ENCODE assay signal across 11 cellular contexts in the genomic region with DNA sequence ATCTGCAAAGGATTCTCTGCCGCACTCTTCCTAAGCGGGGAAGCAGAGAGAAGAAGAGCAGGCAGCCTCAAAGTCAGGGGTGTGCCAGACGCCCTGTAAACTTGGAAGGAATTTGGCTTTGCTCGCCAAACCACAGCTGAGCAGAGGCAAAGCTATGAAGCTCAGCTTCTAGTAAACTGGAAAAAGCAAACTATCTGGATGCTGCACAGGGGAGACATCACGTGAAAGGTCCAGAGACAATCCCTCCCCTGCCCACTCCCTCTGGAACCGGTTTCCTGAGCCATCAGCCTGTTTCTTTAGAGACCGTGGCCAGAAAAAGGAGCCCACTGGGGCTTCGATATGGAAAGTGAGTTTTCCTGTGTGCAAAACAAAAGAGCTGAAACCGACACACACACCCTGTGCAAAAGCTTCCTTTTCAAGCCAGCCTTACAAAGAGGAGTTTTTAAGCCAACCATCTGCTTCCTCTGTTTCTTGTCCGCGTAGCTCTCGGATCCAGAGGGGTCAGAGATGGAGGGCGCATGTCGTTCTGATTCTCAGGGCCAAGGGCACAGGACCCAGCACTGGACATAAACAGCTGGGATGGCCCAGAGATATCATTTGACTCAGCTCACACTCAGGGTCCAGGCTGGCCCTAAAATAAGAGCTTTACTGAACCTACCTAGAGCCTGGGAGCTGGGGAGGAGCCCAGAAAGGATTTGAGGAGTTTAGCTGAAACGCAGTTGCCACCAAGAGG. TPM values are rescaled to one million over a fixed set of nuclear protein-coding genes. Genes with fewer than 3 reads are reported as not detected.
DNase-seq lines count a peak whose midpoint lies in the region; ATAC-seq and TF ChIP-seq lines count a peak whose summit lies in the region.
"Had no signal": no experiment of that assay in that cellular context is flagged by ENCODE, and none has a peak within 500 bp of the region (broad histone marks: within the 10 kb centered on the region; RNA-seq: fewer than 3 reads in every experiment).

No MANE protein-coding gene starts in this region.

- POLR2A ChIA-PET in CD8-positive, alpha-beta T cell (lab: Charles Lee) = interaction anchor here (0.6 to 1.1 kb wide), 3 partner anchors 16 to 21 kb away, joined by 3 to 5 read pairs (median 5); no protein-coding TSS in a partner anchor

- H3K27ac ChIP-seq in CD8-positive, alpha-beta T cell (ENCODE audit: low read depth, low read length) = peak overlapping the region; percentile 3
- H3K27ac ChIP-seq in left ventricle myocardium inferior (replicated peaks) (peak overlapping the region; percentile 77), sigmoid colon (peak overlapping the region; percentile 78 to 93 (median 82))

- peak; percentile 46 for ATAC-seq in CD8-positive, alpha-beta T cell
- ATAC-seq in GM19455 (IDR thresholded peaks at IDR 0.05; ENCODE audit: unreplicated experiment) = no peak
- no peak for ATAC-seq in GM19328 (IDR thresholded peaks at IDR 0.05; ENCODE audit: unreplicated experiment)
- no peak for ATAC-seq in activated T-cell treated with anti-CD3 and anti-CD28 coated beads, Interleukin-2, amount 50 U/mL, for 72 hours (replicated peaks in 1 of 2)

- H3K9me3 ChIP-seq in CD8-positive, alpha-beta T cell (ENCODE audit: low read length) = no peaks in the 10 kb centered on the region
- H3K9me3 ChIP-seq in left ventricle myocardium inferior (replicated peaks) (no peaks in the 10 kb centered on the region), sigmoid colon (no peaks in the 10 kb centered on the region)

- no peaks in the 10 kb centered on the region for H3K27me3 ChIP-seq in CD8-positive, alpha-beta T cell (ENCODE audit: insufficient read depth, low read length)
- no peaks in the 10 kb centered on the region for H3K27me3 ChIP-seq in left ventricle myocardium inferior (ENCODE audit: low read depth)
- H3K27me3 ChIP-seq in sigmoid colon = no peaks in the 10 kb centered on the region

- H3K4me1 Mint-ChIP-seq in CD8-positive, alpha-beta T cell (ENCODE audit: low read depth) = no peaks in the 10 kb centered on the region
- peaks cover under 1% of the 10 kb centered on the region for H3K4me1 Mint-ChIP-seq in activated T-cell treated with anti-CD3 and anti-CD28 coated beads, Interleukin-2, amount 50 U/mL, for 72 hours (ENCODE audit: low read depth)

- H3K36me3 Mint-ChIP-seq in CD8-positive, alpha-beta T cell = peaks cover 5% of the 10 kb centered on the region
- H3K36me3 Mint-ChIP-seq in activated T-cell treated with anti-CD3 and anti-CD28 coated beads, Interleukin-2, amount 50 U/mL, for 72 hours (ENCODE audit: insufficient read depth in 2 of 2) = peaks cover 5 to 9% of the 10 kb centered on the region in 2 donors

- peaks cover 18% of the 10 kb centered on the region for H3K4me1 ChIP-seq in CD8-positive, alpha-beta T cell (ENCODE audit: insufficient read depth, low read length)
- H3K4me1 ChIP-seq in left ventricle myocardium inferior = peaks cover 51% of the 10 kb centered on the region
- peaks cover 0 to 55% (median 52%) of the 10 kb centered on the region in 4 donors for H3K4me1 ChIP-seq in sigmoid colon

- no peaks in the 10 kb centered on the region for H3K9me3 Mint-ChIP-seq in CD8-positive, alpha-beta T cell
- peaks cover 2 to 4% of the 10 kb centered on the region in 2 donors for H3K9me3 Mint-ChIP-seq in activated T-cell treated with anti-CD3 and anti-CD28 coated beads, Interleukin-2, amount 50 U/mL, for 72 hours

- peak in 1 of 4 donors; percentile 90 for TF ChIP-seq EP300 in sigmoid colon (IDR thresholded peaks at IDR 0.05)

- in situ Hi-C loops in astrocyte of the cerebellum (cut with HindIII; ENCODE audit: low sequenced_read_pairs) = loop anchor here (5.0 kb wide), 2 partner anchors 61 to 64 kb away; no protein-coding TSS in a partner anchor

- H3K4me3 Mint-ChIP-seq in CD8-positive, alpha-beta T cell = no peak overlapping the region
- no peak overlapping the region for H3K4me3 Mint-ChIP-seq in activated T-cell treated with anti-CD3 and anti-CD28 coated beads, Interleukin-2, amount 50 U/mL, for 72 hours
- H3K4me3 Mint-ChIP-seq: naive B cell had no signal

- CTCF ChIA-PET in CD8-positive, alpha-beta T cell (lab: Charles Lee) = interaction anchor here (0.9 to 1.7 kb wide), 3 partner anchors 19 to 346 kb away, joined by 3 to 5 read pairs (median 3); no protein-coding TSS in a partner anchor

- intact Hi-C loops in CD8-positive, alpha-beta T cell (cut with DNase I, micrococcal nuclease) = no loop called here
- intact Hi-C loops in left ventricle myocardium inferior (cut with micrococcal nuclease) (no loop called here), sigmoid colon (cut with DNase I) (loop anchor here (5.0 kb wide), 2 partner anchors 59 to 151 kb away; partner anchors contain the start of genes DNAAF5, PDGFA and PRKAR1B)

- TF ChIP-seq CTCF in CD8-positive, alpha-beta T cell (IDR thresholded peaks at IDR 0.05) = no peak
- TF ChIP-seq CTCF in astrocyte of the cerebellum (IDR thresholded peaks at IDR 0.05; ENCODE audit: low read depth, low read length, missing control alignments) (no peak), left ventricle myocardium inferior (IDR thresholded peaks at IDR 0.05; ENCODE audit: borderline replicate concordance) (no peak), sigmoid colon (IDR thresholded peaks at IDR 0.05) (no peak)

- TF ChIP-seq POLR2A in sigmoid colon (IDR thresholded peaks at IDR 0.05) = no peak

- no peak for DNase-seq in CD8-positive, alpha-beta T cell
- DNase-seq in astrocyte of the cerebellum (ENCODE audit: low read depth) (peak; percentile 86), left ventricle myocardium inferior (no peak), sigmoid colon (peak; percentile 89), NCI-H1105 treated with DMSO at 0.1 percent for 48 hours (lab: John Stamatoyannopoulos, UW) (no peak)
- no peak for DNase-seq in activated T-cell treated with anti-CD3 and anti-CD28 coated beads, Interleukin-2, amount 50 U/mL, for 72 hours
- DNase-seq: DND-41, naive B cell, NCI-H446 had no signal

- H3K36me3 ChIP-seq in CD8-positive, alpha-beta T cell (ENCODE audit: insufficient read depth, low read length) = no peaks in the 10 kb centered on the region
- H3K36me3 ChIP-seq in left ventricle myocardium inferior = no peaks in the 10 kb centered on the region
- H3K36me3 ChIP-seq in sigmoid colon = no peaks in the 10 kb centered on the region

- no peak overlapping the region for H3K27ac Mint-ChIP-seq in CD8-positive, alpha-beta T cell
- H3K27ac Mint-ChIP-seq in activated T-cell treated with anti-CD3 and anti-CD28 coated beads, Interleukin-2, amount 50 U/mL, for 72 hours = no peak overlapping the region

- H3K4me3 ChIP-seq in CD8-positive, alpha-beta T cell (ENCODE audit: low read depth, low read length) = no peak overlapping the region
- no peak overlapping the region for H3K4me3 ChIP-seq in astrocyte of the cerebellum (ENCODE audit: low read depth, low read length)
- H3K4me3 ChIP-seq in left ventricle myocardium inferior = peak overlapping the region; percentile 12
- peak overlapping the region in 3 of 4 donors; percentile 16 to 28 (median 24) for H3K4me3 ChIP-seq in sigmoid colon

- H3K27me3 Mint-ChIP-seq in CD8-positive, alpha-beta T cell (ENCODE audit: low read depth) = no peaks in the 10 kb centered on the region
- no peaks in the 10 kb centered on the region for H3K27me3 Mint-ChIP-seq in activated T-cell treated with anti-CD3 and anti-CD28 coated beads, Interleukin-2, amount 50 U/mL, for 72 hours (ENCODE audit: low read depth)
- H3K27me3 Mint-ChIP-seq: naive B cell had no signal

- WGBS in sigmoid colon, 2 donors = 35 to 78% methylated on average over 15 of the region's 15 CpGs

RNA-seq across cellular contexts. Expression of gene DNAAF5, which starts 58.2 kb away (rescaled TPM):
- 1 to 10 TPM; 4.3 to 4.9 TPM for total RNA-seq in CD8-positive, alpha-beta T cell
- total RNA-seq in left ventricle myocardium inferior (18.1 TPM), sigmoid colon (10 to 100 TPM; 13.2 to 25.4 (median 16.0) TPM)
- polyA plus RNA-seq in sigmoid colon = 10 to 100 TPM in 1 of 3 donors, 1 to 10 TPM in 2; 7.8 to 23.4 (median 9.7) TPM
- total RNA-seq in activated T-cell treated with anti-CD3 and anti-CD28 coated beads, Interleukin-2, amount 50 U/mL, for 72 hours = 10 to 100 TPM; 12.0 to 15.9 TPM

RNA-seq across cellular contexts. Expression of gene PRKAR1B, which starts 58.8 kb away (rescaled TPM):
- total RNA-seq in CD8-positive, alpha-beta T cell = 10 to 100 TPM; 16.6 to 20.2 TPM
- total RNA-seq in left ventricle myocardium inferior (14.2 TPM), sigmoid colon (10 to 100 TPM in 3 of 4 donors, 1 to 10 TPM in 1; 9.7 to 26.6 (median 10.9) TPM)
- polyA plus RNA-seq in sigmoid colon = 10 to 100 TPM in 2 of 3 donors, 1 to 10 TPM in 1; 9.5 to 20.4 (median 12.6) TPM
- 10 to 100 TPM; 33.6 to 43.5 TPM for total RNA-seq in activated T-cell treated with anti-CD3 and anti-CD28 coated beads, Interleukin-2, amount 50 U/mL, for 72 hours

Comparison
In these comparisons a context has a peak if more than half of its experiments do, and no peak if none do; other contexts are left out.
1. DNase-seq: peak in astrocyte of the cerebellum (single experiment) and sigmoid colon (single experiment); none in CD8-positive, alpha-beta T cell (0 of 7), left ventricle myocardium inferior (single experiment), NCI-H1105 treated with DMSO at 0.1 percent for 48 hours (single experiment) and activated T-cell treated with anti-CD3 and anti-CD28 coated beads, Interleukin-2, amount 50 U/mL, for 72 hours (0 of 2).
2. H3K27ac ChIP-seq: peak in every context shown above with its lines; median percentile 82 in sigmoid colon; 77 in left ventricle myocardium inferior; 3 in CD8-positive, alpha-beta T cell.
3. H3K4me3 ChIP-seq: peak in left ventricle myocardium inferior (single experiment) and sigmoid colon (3 of 4); none in CD8-positive, alpha-beta T cell (single experiment) and astrocyte of the cerebellum (single experiment).